ENCODE assay signal across 20 cellular contexts in genomic region chr19:30092721-30093569, GRCh38.
"Had no signal": no experiment of that assay in that cellular context is flagged by ENCODE, and none has a peak within 500 bp of the region (broad histone marks: within the 10 kb centered on the region; RNA-seq: fewer than 3 reads in every experiment).

No MANE protein-coding gene starts in this region.

- H3K27me3 Mint-ChIP-seq: activated CD4-positive, alpha-beta memory T cell treated with anti-CD3 and anti-CD28 coated beads for 36 hours had no signal

- H3K9me3 ChIP-seq: prostate gland, testis had no signal

- H3K4me3 Mint-ChIP-seq: activated B cell treated with CpG ODN at 0.5 μM for 24 hours; activated CD4-positive, alpha-beta memory T cell treated with anti-CD3 and anti-CD28 coated beads for 36 hours; brain; mesothelial cell of epicardium; nephron progenitor cell; stimulated activated effector memory CD8-positive, alpha-beta T cell treated with anti-CD3 and anti-CD28 coated beads, Interleukin-12 subunit alpha, Interleukin-12 subunit beta, amount 100 ng/mL, for 72 hours had no signal

- H3K36me3 Mint-ChIP-seq: activated CD4-positive, alpha-beta memory T cell treated with anti-CD3 and anti-CD28 coated beads for 36 hours; brain; mesothelial cell of epicardium; stimulated activated effector memory CD8-positive, alpha-beta T cell treated with anti-CD3 and anti-CD28 coated beads, Interleukin-12 subunit alpha, Interleukin-12 subunit beta, amount 100 ng/mL, for 72 hours had no signal

- H3K4me1 ChIP-seq: prostate gland, testis had no signal

- H3K9me3 Mint-ChIP-seq: activated B cell treated with CpG ODN at 0.5 μM for 24 hours; activated CD4-positive, alpha-beta memory T cell treated with anti-CD3 and anti-CD28 coated beads for 36 hours; mesothelial cell of epicardium; nephron progenitor cell; stimulated activated effector memory CD8-positive, alpha-beta T cell treated with anti-CD3 and anti-CD28 coated beads, Interleukin-12 subunit alpha, Interleukin-12 subunit beta, amount 100 ng/mL, for 72 hours had no signal

- H3K27ac ChIP-seq: prostate gland, skin epidermis, testis had no signal

- ATAC-seq: stimulated activated effector memory CD8-positive, alpha-beta T cell treated with anti-CD3 and anti-CD28 coated beads, Interleukin-12 subunit alpha, Interleukin-12 subunit beta, amount 100 ng/mL, for 72 hours had no signal

- H3K4me3 ChIP-seq: prostate gland, skin epidermis, testis had no signal

- H3K4me1 Mint-ChIP-seq: activated B cell treated with CpG ODN at 0.5 μM for 24 hours; mesothelial cell of epicardium; nephron progenitor cell; stimulated activated effector memory CD8-positive, alpha-beta T cell treated with anti-CD3 and anti-CD28 coated beads, Interleukin-12 subunit alpha, Interleukin-12 subunit beta, amount 100 ng/mL, for 72 hours had no signal

- DNase-seq: activated B cell treated with CpG ODN at 0.5 μM for 24 hours; activated CD4-positive, alpha-beta memory T cell treated with anti-CD3 and anti-CD28 coated beads for 36 hours; activated CD4-positive, alpha-beta T cell treated with anti-CD3 and anti-CD28 coated beads for 4 hours; activated naive CD4-positive, alpha-beta T cell treated with Interleukin-2 at 50 U/mL for 16 hours; activated T-cell treated with anti-CD3 and anti-CD28 coated beads for 4 hours; caudate nucleus; erythroblast; foreskin melanocyte; hypothalamus; islet precursor cell; nephron progenitor cell; occipital lobe; right cardiac atrium; stimulated activated CD4-positive, alpha-beta T cell treated with anti-CD3 and anti-CD28 coated beads, Interleukin-4, amount 100 ng/mL, for 24 hours; testis had no signal

- H3K27ac Mint-ChIP-seq: activated B cell treated with CpG ODN at 0.5 μM for 24 hours; activated CD4-positive, alpha-beta memory T cell treated with anti-CD3 and anti-CD28 coated beads for 36 hours; mesothelial cell of epicardium; nephron progenitor cell; stimulated activated effector memory CD8-positive, alpha-beta T cell treated with anti-CD3 and anti-CD28 coated beads, Interleukin-12 subunit alpha, Interleukin-12 subunit beta, amount 100 ng/mL, for 72 hours had no signal

- H3K36me3 ChIP-seq: prostate gland had no signal

- H3K27me3 ChIP-seq: testis had no signal
